11 cellular contexts compared by ENCODE assay signal in genomic region chr15:93089855-93090305, GRCh38. TPM values are rescaled to one million over a fixed set of nuclear protein-coding genes. Genes with fewer than 3 reads are reported as not detected.
DNase-seq lines count a peak whose midpoint lies in the region; ATAC-seq, FAIRE-seq and TF ChIP-seq lines count a peak whose summit lies in the region.
"Had no signal": no experiment of that assay in that cellular context is flagged by ENCODE, and none has a peak within 500 bp of the region (broad histone marks: within the 10 kb centered on the region; RNA-seq: fewer than 3 reads in every experiment).

No MANE protein-coding gene starts in this region.

- peaks cover 50% of the 10 kb centered on the region for H3K27me3 Mint-ChIP-seq in astrocyte (ENCODE audit: low read depth, unreplicated experiment)

- H3K9me3 ChIP-seq in HUES6 (ENCODE audit: control insufficient read depth, insufficient read depth, low read depth, low read length) (no peaks in the 10 kb centered on the region), astrocyte (ENCODE audit: insufficient read depth, low read depth, low read length) (no peaks in the 10 kb centered on the region), iPS-20b (ENCODE audit: insufficient read depth, low read depth, low read length) (no peaks in the 10 kb centered on the region), skeletal muscle tissue (ENCODE audit: control insufficient read depth in 3 of 3, low read length in 3 of 3) (no peaks in the 10 kb centered on the region), MG63 (no peaks in the 10 kb centered on the region)

- H3K36me3 ChIP-seq in HUES6 (ENCODE audit: control insufficient read depth, insufficient read depth, low read length) (no peaks in the 10 kb centered on the region), astrocyte (ENCODE audit: insufficient read depth, low read length) (no peaks in the 10 kb centered on the region), iPS-20b (ENCODE audit: insufficient read depth, low read depth, low read length) (no peaks in the 10 kb centered on the region), skeletal muscle tissue (ENCODE audit: control insufficient read depth in 3 of 3, insufficient read depth in 3 of 3, low read length in 3 of 3) (peaks cover 0 to 2% (median 0%) of the 10 kb centered on the region in 3 donors), MG63 (no peaks in the 10 kb centered on the region)

- H3K4me3 ChIP-seq in HUES6 (ENCODE audit: low read depth, low read length): peak overlapping the region; percentile 63
- no peak overlapping the region for H3K4me3 ChIP-seq in astrocyte (ENCODE audit: insufficient read depth, low read depth, low read length)
- peak overlapping the region; percentile 79 for H3K4me3 ChIP-seq in iPS-20b (ENCODE audit: low read length)
- peak overlapping the region; percentile 64 to 79 (median 75) for H3K4me3 ChIP-seq in skeletal muscle tissue (ENCODE audit: low read length in 3 of 3)
- no peak overlapping the region for H3K4me3 ChIP-seq in MG63

- H3K4me1 ChIP-seq in HUES6 (ENCODE audit: control insufficient read depth, insufficient read depth, low read length) (peaks cover 16% of the 10 kb centered on the region), astrocyte (ENCODE audit: insufficient read depth, low read length) (no peaks in the 10 kb centered on the region), iPS-20b (ENCODE audit: insufficient read depth, low read length) (peaks cover 14% of the 10 kb centered on the region; the same call in 1 of the 2 replicates), skeletal muscle tissue (ENCODE audit: control insufficient read depth in 3 of 3, insufficient read depth in 3 of 3, low read length in 3 of 3) (peaks cover 32 to 40% (median 35%) of the 10 kb centered on the region in 3 donors)

- H3K79me2 ChIP-seq in astrocyte (ENCODE audit: insufficient read depth, low read length): no peaks in the 10 kb centered on the region

- H3K4me2 ChIP-seq in astrocyte (ENCODE audit: low read length): peak overlapping the region; percentile 65

- no peaks in the 10 kb centered on the region for H3K36me3 Mint-ChIP-seq in astrocyte (ENCODE audit: low read depth, unreplicated experiment)

- no peaks in the 10 kb centered on the region for H3K4me1 Mint-ChIP-seq in astrocyte (ENCODE audit: low read depth, unreplicated experiment)

- H3K27me3 ChIP-seq in HUES6 (ENCODE audit: control insufficient read depth, insufficient read depth, low read length) (peaks cover 86% of the 10 kb centered on the region), astrocyte (ENCODE audit: insufficient read depth, low read length) (peaks cover 66% of the 10 kb centered on the region), iPS-20b (ENCODE audit: insufficient read depth, low read length) (peaks cover 67% of the 10 kb centered on the region), skeletal muscle tissue (ENCODE audit: control insufficient read depth in 3 of 3, insufficient read depth in 3 of 3, low read length in 3 of 3) (no peaks in the 10 kb centered on the region), MG63 (peaks cover 28% of the 10 kb centered on the region)

- ATAC-seq in GM19328 (IDR thresholded peaks at IDR 0.05; ENCODE audit: unreplicated experiment): no peak

- no peak overlapping the region for H2AFZ ChIP-seq in astrocyte (ENCODE audit: low read depth, low read length)

- DNase-seq in astrocyte (ENCODE audit: low read depth) (no peak), NCI-H1694 (lab: John Stamatoyannopoulos, UW) (no peak), MG63 (no peak)
- no peak for DNase-seq in stimulated activated CD4-positive, alpha-beta T cell treated with anti-CD3 and anti-CD28 coated beads, Interleukin-12 subunit alpha, Interleukin-12 subunit beta, amount 100 ng/mL, for 4 hours
- DNase-seq: activated gamma-delta T cell treated with Interleukin-2 at 50 U/mL for 16 hours had no signal

- H3K9me3 Mint-ChIP-seq in astrocyte (ENCODE audit: unreplicated experiment): no peaks in the 10 kb centered on the region

- H4K20me1 ChIP-seq in astrocyte (ENCODE audit: insufficient read depth, low read length): no peaks in the 10 kb centered on the region

- FAIRE-seq in astrocyte (lab: Jason Lieb, UNC): no peak
- FAIRE-seq: TTC549 had no signal

- H3K4me3 Mint-ChIP-seq in astrocyte (ENCODE audit: unreplicated experiment): peak overlapping the region; percentile 77

- no peak for TF ChIP-seq CTCF in astrocyte (IDR thresholded peaks at IDR 0.05; ENCODE audit: insufficient read depth, low read depth, low read length)

- H3K9ac ChIP-seq in HUES6 (ENCODE audit: low read length) (no peak overlapping the region), astrocyte (ENCODE audit: low read length) (no peak overlapping the region), iPS-20b (ENCODE audit: low read depth, low read length) (peak overlapping the region; percentile 9; the same call in 1 of the 2 replicates), skeletal muscle tissue (ENCODE audit: low read depth in 1 of 3, low read length in 3 of 3) (peak overlapping the region; percentile 68 to 86 (median 80))

- H3K27ac ChIP-seq in HUES6 (ENCODE audit: low read depth, low read length): no peak overlapping the region
- H3K27ac ChIP-seq in astrocyte (ENCODE audit: low read depth, low read length): no peak overlapping the region
- H3K27ac ChIP-seq in iPS-20b (ENCODE audit: low read length): no peak overlapping the region
- H3K27ac ChIP-seq in skeletal muscle tissue (ENCODE audit: low read depth, low read length): peak overlapping the region; percentile 84

- H3K27ac Mint-ChIP-seq in astrocyte (ENCODE audit: unreplicated experiment): no peak overlapping the region

RNA-seq across cellular contexts. Expression of gene RGMA, which starts 0.9 kb away (rescaled TPM):
- total RNA-seq in astrocyte (5.7 and 6.2 TPM in 2 replicates), skeletal muscle tissue (5.7 TPM)
- 0.47 TPM in 1 of 2 replicates, not detected in the other for total RNA-seq in MG63 (2014; rRNA removed; shearing (Covaris generic); ENCODE audit: low replicate concordance)
- total RNA-seq: LHCN-M2 had no signal

Comparison
In these comparisons a context has a peak if more than half of its experiments do, and no peak if none do; other contexts are left out.
1. H3K4me3 ChIP-seq: peak in HUES6 (single experiment), iPS-20b (single experiment) and skeletal muscle tissue (3 of 3); none in astrocyte (single experiment) and MG63 (single experiment).
2. H3K9ac ChIP-seq: peak in iPS-20b (single experiment) and skeletal muscle tissue (3 of 3); none in HUES6 (single experiment) and astrocyte (single experiment).